Comparison of ENCODE assay signal across 8 cellular contexts in genomic region chr3:29335438-29335837, GRCh38. TPM values are rescaled to one million over a fixed set of nuclear protein-coding genes. Genes with fewer than 3 reads are reported as not detected.
DNase-seq lines count a peak whose midpoint lies in the region; ATAC-seq and TF ChIP-seq lines count a peak whose summit lies in the region.

No MANE protein-coding gene starts in this region.

- no peaks in the 10 kb centered on the region for H3K36me3 Mint-ChIP-seq in MCF 10A (ENCODE audit: insufficient read depth, unreplicated experiment)

- peak overlapping the region; percentile 74 for H3K4me3 Mint-ChIP-seq in MCF 10A (ENCODE audit: unreplicated experiment)

- TF ChIP-seq POLR2A in testis (IDR thresholded peaks at IDR 0.05), result no peak

- H3K27me3 ChIP-seq in testis, result no peaks in the 10 kb centered on the region

- TF ChIP-seq CTCF in MCF 10A (IDR thresholded peaks at IDR 0.05; ENCODE audit: unreplicated experiment), result no peak
- TF ChIP-seq CTCF in testis (IDR thresholded peaks at IDR 0.05), result no peak

- H3K9me3 ChIP-seq in testis, result no peaks in the 10 kb centered on the region

- peaks cover 32% of the 10 kb centered on the region for H3K4me1 Mint-ChIP-seq in MCF 10A (ENCODE audit: insufficient read depth, unreplicated experiment)

- DNase-seq in DMS153 (lab: John Stamatoyannopoulos, UW), result peak; percentile 50
- peak; percentile 88 for DNase-seq in NCI-H2029 treated with DMSO at 0.1 percent for 48 hours (lab: John Stamatoyannopoulos, UW)
- DNase-seq in MCF 10A (ENCODE audit: unreplicated experiment), result peak; percentile 95
- peak; percentile 94 for DNase-seq in kidney glomerular epithelial cell (lab: John Stamatoyannopoulos, UW)
- DNase-seq in testis, result peak; percentile 81

- peaks cover 17% of the 10 kb centered on the region for H3K4me1 ChIP-seq in testis

- ATAC-seq in HG02884 (IDR thresholded peaks at IDR 0.05; ENCODE audit: unreplicated experiment) (no peak), GM19324 (IDR thresholded peaks at IDR 0.05; ENCODE audit: low FRiP score, unreplicated experiment) (no peak), HG02763 (IDR thresholded peaks at IDR 0.05; ENCODE audit: unreplicated experiment) (no peak)

- H3K27ac ChIP-seq in testis, result peak overlapping the region; percentile 74 to 78

- no peaks in the 10 kb centered on the region for H3K36me3 ChIP-seq in testis (ENCODE audit: low read depth, missing control alignments)

- 6% methylated on average over 6 of the region's 6 CpGs for WGBS in testis, 2 donors

- intact Hi-C loops in MCF 10A (cut with micrococcal nuclease) (loop anchor here (2.0 to 5.0 kb wide), 2 partner anchors 45 to 53 kb away; partner anchors contain the start of gene RBMS3), testis (cut with DNase I; ENCODE audit: low total_unique reads) (no loop called here)

- no peaks in the 10 kb centered on the region for H3K27me3 Mint-ChIP-seq in MCF 10A (ENCODE audit: insufficient read depth, unreplicated experiment)

- H3K4me3 ChIP-seq in testis, result peak overlapping the region in 1 of 2 donors; percentile 18

- POLR2A ChIA-PET in MCF 10A (lab: Yijun Ruan, JAX), result interaction anchor here (0.6 to 9.1 kb wide), 17 partner anchors 9 to 429 kb away, joined by 3 to 184 read pairs (median 5); partner anchors contain the start of gene RBMS3

- no peaks in the 10 kb centered on the region for H3K9me3 Mint-ChIP-seq in MCF 10A (ENCODE audit: unreplicated experiment)

- no TSS peak for BruUV-seq in MCF 10A (replicated peaks; lab: Mats Ljungman, UMichigan)

- peak overlapping the region; percentile 98 for H3K27ac Mint-ChIP-seq in MCF 10A (ENCODE audit: low read depth, unreplicated experiment)

- CTCF ChIA-PET in MCF 10A (lab: Yijun Ruan, JAX), result interaction anchor here (0.9 to 1.1 kb wide), 2 partner anchors 9 to 67 kb away, joined by 3 read pairs; no protein-coding TSS in a partner anchor

RNA-seq across cellular contexts. Expression of gene RBMS3, which starts 54.6 kb away (rescaled TPM):
- total RNA-seq in MCF 10A (2022) (65.5 and 74.2 TPM in 2 replicates), testis (10 to 100 TPM; 19.7 to 36.2 TPM)
- polyA plus RNA-seq in testis (ENCODE audit: insufficient read depth, low read depth, low replicate concordance), result 5.6 TPM
